In the genomic region with DNA sequence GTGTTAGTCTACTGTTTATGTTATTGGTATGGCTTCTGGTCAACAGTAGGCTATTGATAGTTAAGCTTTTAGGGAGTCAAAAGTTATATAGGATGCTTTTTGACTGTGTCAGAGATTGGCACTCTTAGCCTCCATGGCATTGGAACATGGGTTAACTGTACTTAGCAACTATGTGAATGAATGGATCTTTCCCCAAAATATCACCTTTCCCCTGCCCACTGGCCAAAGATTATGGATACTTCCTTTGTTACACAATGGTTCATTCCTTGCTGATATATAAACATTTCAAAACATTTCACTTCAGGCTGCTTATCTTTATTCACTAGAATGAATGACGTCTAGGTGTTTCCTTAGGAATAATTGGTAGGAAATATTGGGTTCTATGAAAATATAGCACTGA, we compare ENCODE assay signal across 22 cellular contexts.
"Had no signal": no experiment of that assay in that cellular context is flagged by ENCODE, and none has a peak within 500 bp of the region (broad histone marks: within the 10 kb centered on the region; RNA-seq: fewer than 3 reads in every experiment).

No MANE protein-coding gene starts in this region.

- DNase-seq: activated CD4-positive, alpha-beta memory T cell treated with anti-CD3 and anti-CD28 coated beads, Interleukin-2, amount 10 ng/mL, durations not matched to agents 7 days and 5 days; activated CD4-positive, alpha-beta T cell treated with anti-CD3 and anti-CD28 coated beads for 4 hours; activated naive CD4-positive, alpha-beta T cell; activated naive CD8-positive, alpha-beta T cell treated with anti-CD3 and anti-CD28 coated beads, Interleukin-2, amount 10 ng/mL, durations not matched to agents 7 days and 5 days; activated T-cell treated with anti-CD3 and anti-CD28 coated beads, Interleukin-2, amount 50 U/mL, for 1 hour; amygdala; effector CD4-positive, alpha-beta T cell; left colon; lower lobe of right lung; midbrain; nephron progenitor cell; nucleus accumbens; retina; T-cell had no signal

- H3K4me2 ChIP-seq: hepatocyte had no signal

- H3K4me1 Mint-ChIP-seq: activated CD4-positive, alpha-beta memory T cell treated with anti-CD3 and anti-CD28 coated beads, Interleukin-2, amount 10 ng/mL, durations not matched to agents 7 days and 5 days; activated naive CD8-positive, alpha-beta T cell treated with anti-CD3 and anti-CD28 coated beads, Interleukin-2, amount 10 ng/mL, durations not matched to agents 7 days and 5 days; activated T-helper 17 cell treated with anti-CD3 and anti-CD28 coated beads, Interleukin-2, amount 50 U/mL, for 72 hours; central memory CD8-positive, alpha-beta T cell; nephron progenitor cell had no signal

- H3K4me3 Mint-ChIP-seq: activated CD4-positive, alpha-beta memory T cell treated with anti-CD3 and anti-CD28 coated beads, Interleukin-2, amount 10 ng/mL, durations not matched to agents 7 days and 5 days; activated naive CD8-positive, alpha-beta T cell treated with anti-CD3 and anti-CD28 coated beads, Interleukin-2, amount 10 ng/mL, durations not matched to agents 7 days and 5 days; activated T-helper 17 cell treated with anti-CD3 and anti-CD28 coated beads, Interleukin-2, amount 50 U/mL, for 72 hours; central memory CD8-positive, alpha-beta T cell; nephron progenitor cell; stimulated activated naive CD8-positive, alpha-beta T cell treated with anti-CD3 and anti-CD28 coated beads, Interleukin-15, Interleukin-2, amounts not matched to agents 100 ng/mL and 50 ng/mL, for 24 hours; T-cell; WTC11 had no signal

- H3K9me3 Mint-ChIP-seq: activated naive CD8-positive, alpha-beta T cell treated with anti-CD3 and anti-CD28 coated beads, Interleukin-2, amount 10 ng/mL, durations not matched to agents 7 days and 5 days; activated T-helper 17 cell treated with anti-CD3 and anti-CD28 coated beads, Interleukin-2, amount 50 U/mL, for 72 hours; central memory CD8-positive, alpha-beta T cell; nephron progenitor cell; stimulated activated naive CD8-positive, alpha-beta T cell treated with anti-CD3 and anti-CD28 coated beads, Interleukin-15, Interleukin-2, amounts not matched to agents 100 ng/mL and 50 ng/mL, for 24 hours; T-cell; WTC11 had no signal

- H3K36me3 Mint-ChIP-seq: activated naive CD8-positive, alpha-beta T cell treated with anti-CD3 and anti-CD28 coated beads, Interleukin-2, amount 10 ng/mL, durations not matched to agents 7 days and 5 days; T-cell; WTC11 had no signal

- H3K27me3 Mint-ChIP-seq: activated CD4-positive, alpha-beta memory T cell treated with anti-CD3 and anti-CD28 coated beads, Interleukin-2, amount 10 ng/mL, durations not matched to agents 7 days and 5 days; activated naive CD8-positive, alpha-beta T cell treated with anti-CD3 and anti-CD28 coated beads, Interleukin-2, amount 10 ng/mL, durations not matched to agents 7 days and 5 days; activated T-helper 17 cell treated with anti-CD3 and anti-CD28 coated beads, Interleukin-2, amount 50 U/mL, for 72 hours; stimulated activated naive CD8-positive, alpha-beta T cell treated with anti-CD3 and anti-CD28 coated beads, Interleukin-15, Interleukin-2, amounts not matched to agents 100 ng/mL and 50 ng/mL, for 24 hours; T-cell had no signal

- H3K9me3 ChIP-seq: esophagus muscularis mucosa, lower lobe of right lung, tibial nerve, vagina had no signal

- H2AFZ ChIP-seq: hepatocyte had no signal

- H3K4me3 ChIP-seq: esophagus muscularis mucosa, hepatocyte, lower lobe of right lung, tibial nerve, vagina had no signal

- H3K4me1 ChIP-seq: esophagus muscularis mucosa, lower lobe of right lung, tibial nerve, vagina had no signal

- H3K27me3 ChIP-seq: esophagus muscularis mucosa, hepatocyte, tibial nerve, vagina had no signal

- H3K79me2 ChIP-seq: hepatocyte had no signal

- H3K36me3 ChIP-seq: esophagus muscularis mucosa, lower lobe of right lung, tibial nerve, vagina had no signal

- ATAC-seq: activated T-helper 17 cell treated with anti-CD3 and anti-CD28 coated beads, Interleukin-2, amount 50 U/mL, for 72 hours; left colon; lower lobe of right lung; T-cell; WTC11 had no signal

- H3K27ac ChIP-seq: esophagus muscularis mucosa, hepatocyte, lower lobe of right lung, tibial nerve, vagina had no signal

- H3K27ac Mint-ChIP-seq: activated CD4-positive, alpha-beta memory T cell treated with anti-CD3 and anti-CD28 coated beads, Interleukin-2, amount 10 ng/mL, durations not matched to agents 7 days and 5 days; activated naive CD8-positive, alpha-beta T cell treated with anti-CD3 and anti-CD28 coated beads, Interleukin-2, amount 10 ng/mL, durations not matched to agents 7 days and 5 days; activated T-helper 17 cell treated with anti-CD3 and anti-CD28 coated beads, Interleukin-2, amount 50 U/mL, for 72 hours; nephron progenitor cell; stimulated activated naive CD8-positive, alpha-beta T cell treated with anti-CD3 and anti-CD28 coated beads, Interleukin-15, Interleukin-2, amounts not matched to agents 100 ng/mL and 50 ng/mL, for 24 hours; T-cell had no signal
